12 cellular contexts compared by ENCODE assay signal in genomic region chr17:6551909-6552768, GRCh38. TPM values are rescaled to one million over a fixed set of nuclear protein-coding genes. Genes with fewer than 3 reads are reported as not detected.
DNase-seq lines count a peak whose midpoint lies in the region; ATAC-seq and TF ChIP-seq lines count a peak whose summit lies in the region.
"Had no signal": no experiment of that assay in that cellular context is flagged by ENCODE, and none has a peak within 500 bp of the region (broad histone marks: within the 10 kb centered on the region; RNA-seq: fewer than 3 reads in every experiment).

No MANE protein-coding gene starts in this region.

- DNase-seq in NCI-H2107 treated with DMSO at 0.1 percent for 48 hours (lab: John Stamatoyannopoulos, UW; ENCODE audit: unreplicated experiment) (peak; percentile 52), NCI-H2107 (lab: John Stamatoyannopoulos, UW) (no peak), Peyer's patch (peak in 2 of 3 donors; percentile 58 to 69), left lung (peak; percentile 77 to 83), thyroid gland (peak; percentile 96), GM23248 (no peak), pons (ENCODE audit: low spot score) (no peak)
- DNase-seq: activated T-cell treated with anti-CD3 and anti-CD28 coated beads for 4 hours had no signal

- no peak overlapping the region for H2AFZ ChIP-seq in GM23248
- H2AFZ ChIP-seq: parathyroid adenoma had no signal

- TF ChIP-seq CTCF in Peyer's patch (IDR thresholded peaks at IDR 0.05) (no peak), left lung (IDR thresholded peaks at IDR 0.05) (no peak), thyroid gland (IDR thresholded peaks at IDR 0.05) (no peak)

- H3K27ac ChIP-seq in Peyer's patch (peak overlapping the region in 2 of 4 donors; percentile 69 to 72), left lung (peak overlapping the region; percentile 71 to 72), thyroid gland (peak overlapping the region; percentile 77 to 95 (median 81)), GM23248 (no peak overlapping the region)
- H3K27ac ChIP-seq: ascending aorta, parathyroid adenoma had no signal

- no peak for TF ChIP-seq POLR2A in Peyer's patch (IDR thresholded peaks at IDR 0.05)
- peak in 1 of 2 donors; percentile 21 for TF ChIP-seq POLR2A in thyroid gland (IDR thresholded peaks at IDR 0.05)

- H3K4me3 ChIP-seq in Peyer's patch (no peak overlapping the region), left lung (no peak overlapping the region), thyroid gland (replicated peaks in 1 of 3) (no peak overlapping the region), GM23248 (no peak overlapping the region)
- H3K4me3 ChIP-seq: ascending aorta, uterus had no signal

- 23 to 33% methylated on average over 13 of the region's 13 CpGs for WGBS in thyroid gland, 2 donors
- 94 to 95% methylated on average over 12 to 13 of the region's 13 CpGs for WGBS in GM23248 (ENCODE audit: low coverage in 1 of 2, low lambda C conversion rate in 2 of 2, missing lambda C conversion rate in 2 of 2), 2 experiments

- H3K4me1 ChIP-seq in Peyer's patch: peaks cover 0 to 26% (median 7%) of the 10 kb centered on the region in 4 donors
- H3K4me1 ChIP-seq in left lung: peaks cover 4 to 34% of the 10 kb centered on the region in 2 donors
- peaks cover 24 to 44% of the 10 kb centered on the region in 2 donors for H3K4me1 ChIP-seq in thyroid gland
- H3K4me1 ChIP-seq in GM23248 (ENCODE audit: insufficient read depth): 0 out of 2 replicates have a peak, but pooled peaks cover 3% of the 10 kb centered on the region
- H3K4me1 ChIP-seq: parathyroid adenoma had no signal

- no peaks in the 10 kb centered on the region for H3K9me3 ChIP-seq in Peyer's patch
- H3K9me3 ChIP-seq in left lung: no peaks in the 10 kb centered on the region
- H3K9me3 ChIP-seq in thyroid gland: no peaks in the 10 kb centered on the region
- H3K9me3 ChIP-seq in GM23248 (ENCODE audit: low read depth): no peaks in the 10 kb centered on the region
- H3K9me3 ChIP-seq: ascending aorta, uterus had no signal

- no peaks in the 10 kb centered on the region for H3K9me2 ChIP-seq in GM23248 (ENCODE audit: insufficient read depth)

- H3K27me3 ChIP-seq in Peyer's patch (no peaks in the 10 kb centered on the region), left lung (peaks cover 15 to 37% of the 10 kb centered on the region in 2 donors), thyroid gland (no peaks in the 10 kb centered on the region), GM23248 (replicated peaks; ENCODE audit: insufficient read depth) (no peaks in the 10 kb centered on the region)
- H3K27me3 ChIP-seq: ascending aorta had no signal

- in situ Hi-C loops in GM23248 (cut with MboI): no loop called here

- H3K36me3 ChIP-seq in Peyer's patch: no peaks in the 10 kb centered on the region
- H3K36me3 ChIP-seq in left lung: no peaks in the 10 kb centered on the region
- H3K36me3 ChIP-seq in thyroid gland: no peaks in the 10 kb centered on the region
- H3K36me3 ChIP-seq in GM23248 (ENCODE audit: low read depth): no peaks in the 10 kb centered on the region
- H3K36me3 ChIP-seq: ascending aorta, uterus had no signal

- H3K4me2 ChIP-seq in GM23248 (ENCODE audit: unreplicated experiment): no peak overlapping the region

- intact Hi-C loops in left lung (cut with DNase I): no loop called here
- intact Hi-C loops in thyroid gland (cut with DNase I): no loop called here

- H3K79me2 ChIP-seq in GM23248 (ENCODE audit: insufficient read depth): no peaks in the 10 kb centered on the region
- H3K79me2 ChIP-seq: parathyroid adenoma had no signal

- ATAC-seq in left lung: peak; percentile 56
- no peak for ATAC-seq in GM18907 (IDR thresholded peaks at IDR 0.05; ENCODE audit: unreplicated experiment)

- H3K9ac ChIP-seq in GM23248: no peak overlapping the region
- H3K9ac ChIP-seq: parathyroid adenoma had no signal

- no peaks in the 10 kb centered on the region for H4K20me1 ChIP-seq in GM23248 (ENCODE audit: insufficient read depth)

- no peaks in the 10 kb centered on the region; the same call in 1 of the 2 replicates for H3F3A ChIP-seq in GM23248 (ENCODE audit: insufficient read depth)

RNA-seq across cellular contexts. Expression of gene PITPNM3, which starts 4.2 kb away (rescaled TPM):
- total RNA-seq in Peyer's patch (1 to 10 TPM; 2.1 to 5.4 (median 4.0) TPM), left lung (10 to 100 TPM; 12.3 to 13.8 TPM), thyroid gland (10 to 100 TPM in 1 of 4 donors, 1 to 10 TPM in 3; 4.0 to 10.9 (median 5.6) TPM)
- total RNA-seq in GM23248 (2014; rRNA removed; shearing (Covaris generic)): 12.8 and 13.7 TPM in 2 replicates
- 6.5 and 6.9 TPM in 2 replicates for polyA plus RNA-seq in GM23248 (2016; fragmentation: Nextera tagmentation; extraction: Ambion mirVana)

Comparison
In these comparisons a context has a peak if more than half of its experiments do, and no peak if none do; other contexts are left out.
1. DNase-seq: peak in NCI-H2107 treated with DMSO at 0.1 percent for 48 hours (single experiment), Peyer's patch (2 of 3), left lung (2 of 2) and thyroid gland (2 of 2); none in NCI-H2107 (single experiment), GM23248 (single experiment) and pons (single experiment).